In the genomic region with DNA sequence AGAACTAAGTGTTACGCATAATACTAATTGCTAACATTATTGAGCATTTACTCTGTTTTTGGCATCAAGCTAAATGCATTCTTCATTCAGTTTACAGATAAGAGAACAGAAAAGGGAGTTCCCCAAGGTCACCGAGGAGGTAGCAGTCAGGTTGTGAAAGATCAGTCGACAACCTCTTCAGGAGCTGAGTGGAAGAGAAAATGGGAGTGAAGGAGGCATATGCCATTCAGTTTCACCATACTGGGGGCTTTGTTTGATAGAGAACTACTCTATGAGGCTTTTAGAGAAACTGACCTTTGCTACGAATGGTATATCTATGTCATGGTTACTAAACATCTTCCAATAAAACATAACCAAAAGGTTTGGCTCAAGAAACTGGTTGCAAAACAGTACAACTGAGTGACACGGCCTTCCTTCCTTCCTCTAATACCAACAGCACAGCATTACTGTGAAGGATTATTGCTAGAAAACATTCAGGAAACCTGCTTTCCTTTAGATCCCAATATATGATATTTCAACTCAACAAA, we compare ENCODE assay signal across 9 cellular contexts.
A peak's percentile ranks its signal among the peaks of the same experiment; 100 is the strongest.
DNase-seq lines count a peak whose midpoint lies in the region; ATAC-seq and TF ChIP-seq lines count a peak whose summit lies in the region.
"Had no signal": no experiment of that assay in that cellular context is flagged by ENCODE, and none has a peak within 500 bp of the region (broad histone marks: within the 10 kb centered on the region; RNA-seq: fewer than 3 reads in every experiment).

No MANE protein-coding gene starts in this region.

- H3K4me3 ChIP-seq in mesodermal cell (ENCODE audit: extremely low read depth, insufficient read depth, low read length, poor library complexity, severe bottlenecking) (no peak overlapping the region), transverse colon (no peak overlapping the region)

- peaks cover 5% of the 10 kb centered on the region for H3K36me3 Mint-ChIP-seq in activated T-cell treated with anti-CD3 and anti-CD28 coated beads, Interleukin-2, amount 50 U/mL, for 4 hours (ENCODE audit: insufficient read depth)
- H3K36me3 Mint-ChIP-seq in dendritic cell treated with granulocyte-macrophage colony-stimulating factor and Interleukin-4, amounts not matched to agents 40 ng/mL and 50 ng/mL, for 4 days (ENCODE audit: low read depth) = peaks cover 16% of the 10 kb centered on the region

- H3K27me3 ChIP-seq in transverse colon = no peaks in the 10 kb centered on the region

- peaks cover 80% of the 10 kb centered on the region for H3K4me1 Mint-ChIP-seq in activated T-cell treated with anti-CD3 and anti-CD28 coated beads, Interleukin-2, amount 50 U/mL, for 4 hours (ENCODE audit: low read depth)
- peaks cover 76% of the 10 kb centered on the region for H3K4me1 Mint-ChIP-seq in dendritic cell treated with granulocyte-macrophage colony-stimulating factor and Interleukin-4, amounts not matched to agents 40 ng/mL and 50 ng/mL, for 4 days (ENCODE audit: low read depth)

- H3K27me3 Mint-ChIP-seq in activated T-cell treated with anti-CD3 and anti-CD28 coated beads, Interleukin-2, amount 50 U/mL, for 4 hours (ENCODE audit: low read depth) = no peaks in the 10 kb centered on the region
- no peaks in the 10 kb centered on the region for H3K27me3 Mint-ChIP-seq in dendritic cell treated with granulocyte-macrophage colony-stimulating factor and Interleukin-4, amounts not matched to agents 40 ng/mL and 50 ng/mL, for 4 days

- H3K9me3 Mint-ChIP-seq in activated T-cell treated with anti-CD3 and anti-CD28 coated beads, Interleukin-2, amount 50 U/mL, for 4 hours = no peaks in the 10 kb centered on the region
- H3K9me3 Mint-ChIP-seq in dendritic cell treated with granulocyte-macrophage colony-stimulating factor and Interleukin-4, amounts not matched to agents 40 ng/mL and 50 ng/mL, for 4 days = no peaks in the 10 kb centered on the region

- no peaks in the 10 kb centered on the region for H3K36me3 ChIP-seq in mesodermal cell (ENCODE audit: control insufficient read depth, insufficient read depth, low read length)
- no peaks in the 10 kb centered on the region for H3K36me3 ChIP-seq in transverse colon

- peak; percentile 44 to 62 for ATAC-seq in activated T-cell treated with anti-CD3 and anti-CD28 coated beads, Interleukin-2, amount 50 U/mL, for 4 hours
- ATAC-seq in HG03521 (IDR thresholded peaks at IDR 0.05; ENCODE audit: unreplicated experiment) = no peak

- peaks cover 32% of the 10 kb centered on the region for H3K4me1 ChIP-seq in mesodermal cell (ENCODE audit: control insufficient read depth, insufficient read depth, low read length, poor library complexity, severe bottlenecking)
- peaks cover 18 to 72% (median 31%) of the 10 kb centered on the region in 4 donors for H3K4me1 ChIP-seq in transverse colon

- in situ Hi-C loops in transverse colon (cut with MboI; ENCODE audit: low pct_ligation_motif_present in 1 of 4, low pct_unique_long_range_greater_than_20kb in 1 of 4, low sequenced_read_pairs in 3 of 4) = no loop called here

- no peak for DNase-seq in activated T-cell treated with anti-CD3 and anti-CD28 coated beads, Interleukin-2, amount 50 U/mL, for 4 hours
- DNase-seq in activated T-cell treated with anti-CD3 and anti-CD28 coated beads, Interleukin-2, amount 50 U/mL, for 48 hours = no peak
- DNase-seq in transverse colon = no peak
- no peak for DNase-seq in stimulated activated naive CD4-positive, alpha-beta T cell treated with Interleukin-2 at 50 U/mL for 16 hours (lab: John Stamatoyannopoulos, UW)
- DNase-seq in amygdala (lab: John Stamatoyannopoulos, UW) = no peak
- DNase-seq: NCI-H446 had no signal

- no peaks in the 10 kb centered on the region for H3K9me3 ChIP-seq in mesodermal cell (ENCODE audit: control insufficient read depth, low read length)
- H3K9me3 ChIP-seq in transverse colon = no peaks in the 10 kb centered on the region

- H3K27ac Mint-ChIP-seq in dendritic cell treated with granulocyte-macrophage colony-stimulating factor and Interleukin-4, amounts not matched to agents 40 ng/mL and 50 ng/mL, for 4 days = peak overlapping the region; percentile 39

- peak overlapping the region; percentile 17 for H3K27ac ChIP-seq in mesodermal cell (ENCODE audit: low read depth, low read length, severe bottlenecking)
- H3K27ac ChIP-seq in transverse colon = peak overlapping the region; percentile 63 to 76 (median 72)

- TF ChIP-seq EP300 in transverse colon (IDR thresholded peaks at IDR 0.05; ENCODE audit: low read depth) = no peak

- no peak for TF ChIP-seq CTCF in transverse colon (IDR thresholded peaks at IDR 0.05)

- WGBS in mesodermal cell (ENCODE audit: insufficient coverage in 2 of 2), 2 experiments = 73 to 82% methylated on average over 3 of the region's 5 CpGs
- WGBS in transverse colon (ENCODE audit: low coverage in 1 of 2), 2 donors = 48 to 57% methylated on average over 5 of the region's 5 CpGs

- peak overlapping the region; percentile 3 for H3K4me3 Mint-ChIP-seq in activated T-cell treated with anti-CD3 and anti-CD28 coated beads, Interleukin-2, amount 50 U/mL, for 4 hours
- no peak overlapping the region for H3K4me3 Mint-ChIP-seq in dendritic cell treated with granulocyte-macrophage colony-stimulating factor and Interleukin-4, amounts not matched to agents 40 ng/mL and 50 ng/mL, for 4 days

- TF ChIP-seq POLR2A in transverse colon (IDR thresholded peaks at IDR 0.05) = no peak

- intact Hi-C loops in dendritic cell treated with granulocyte-macrophage colony-stimulating factor and Interleukin-4, amounts not matched to agents 40 ng/mL and 50 ng/mL, for 4 days (cut with micrococcal nuclease) = no loop called here
- intact Hi-C loops in transverse colon (cut with DNase I; ENCODE audit: low total_unique reads) = no loop called here
